In the genomic region with DNA sequence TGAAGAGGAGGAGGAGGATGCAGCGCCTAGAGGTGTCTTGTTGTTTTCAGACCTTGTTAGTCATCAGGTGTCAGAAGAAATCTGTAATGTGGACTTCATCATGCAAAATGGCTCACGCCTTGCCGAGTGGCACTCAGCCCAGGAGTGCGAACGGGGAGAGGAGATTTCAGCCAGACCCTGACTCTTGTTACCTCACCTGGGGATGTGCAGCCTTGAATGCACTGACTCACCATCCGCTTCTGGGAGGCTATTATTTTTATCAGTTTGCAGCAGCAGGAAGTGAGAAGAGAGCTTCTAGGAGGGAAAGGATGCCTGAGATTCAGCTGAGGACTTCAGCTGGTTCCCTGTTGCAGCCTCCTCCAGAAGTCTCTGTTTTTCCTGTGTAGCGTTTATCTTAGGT, we compare ENCODE assay signal across 1 cellular context.
TF ChIP-seq lines count a peak whose summit lies in the region.

No MANE protein-coding gene starts in this region.

TF ChIP-seq in K562, 482 proteins besides CTCF, POLR2A, EP300 and RAD21 (continued from another document and continues in another):
- TF ChIP-seq, protein P1, sequence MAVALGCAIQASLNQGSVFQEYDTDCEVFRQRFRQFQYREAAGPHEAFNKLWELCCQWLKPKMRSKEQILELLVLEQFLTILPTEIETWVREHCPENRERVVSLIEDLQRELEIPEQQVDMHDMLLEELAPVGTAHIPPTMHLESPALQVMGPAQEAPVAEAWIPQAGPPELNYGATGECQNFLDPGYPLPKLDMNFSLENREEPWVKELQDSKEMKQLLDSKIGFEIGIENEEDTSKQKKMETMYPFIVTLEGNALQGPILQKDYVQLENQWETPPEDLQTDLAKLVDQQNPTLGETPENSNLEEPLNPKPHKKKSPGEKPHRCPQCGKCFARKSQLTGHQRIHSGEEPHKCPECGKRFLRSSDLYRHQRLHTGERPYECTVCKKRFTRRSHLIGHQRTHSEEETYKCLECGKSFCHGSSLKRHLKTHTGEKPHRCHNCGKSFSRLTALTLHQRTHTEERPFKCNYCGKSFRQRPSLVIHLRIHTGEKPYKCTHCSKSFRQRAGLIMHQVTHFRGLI (CRISPR knock-in tag; IDR thresholded peaks at IDR 0.05): no peak
- TF ChIP-seq, protein P2, sequence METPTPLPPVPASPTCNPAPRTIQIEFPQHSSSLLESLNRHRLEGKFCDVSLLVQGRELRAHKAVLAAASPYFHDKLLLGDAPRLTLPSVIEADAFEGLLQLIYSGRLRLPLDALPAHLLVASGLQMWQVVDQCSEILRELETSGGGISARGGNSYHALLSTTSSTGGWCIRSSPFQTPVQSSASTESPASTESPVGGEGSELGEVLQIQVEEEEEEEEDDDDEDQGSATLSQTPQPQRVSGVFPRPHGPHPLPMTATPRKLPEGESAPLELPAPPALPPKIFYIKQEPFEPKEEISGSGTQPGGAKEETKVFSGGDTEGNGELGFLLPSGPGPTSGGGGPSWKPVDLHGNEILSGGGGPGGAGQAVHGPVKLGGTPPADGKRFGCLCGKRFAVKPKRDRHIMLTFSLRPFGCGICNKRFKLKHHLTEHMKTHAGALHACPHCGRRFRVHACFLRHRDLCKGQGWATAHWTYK (CRISPR knock-in tag; IDR thresholded peaks at IDR 0.05): no peak
- TF ChIP-seq NCOA1 (IDR thresholded peaks at IDR 0.05; ENCODE audit: low read depth) (peak; percentile 53; the same call in 1 of the 2 replicates), NFRKB (IDR thresholded peaks at IDR 0.05; ENCODE audit: low read depth) (0 out of 2 replicates have a peak, but pooled peaks have one; percentile 17), E2F8 (IDR thresholded peaks at IDR 0.05; ENCODE audit: low read depth, partially characterized antibody) (no peak), HDAC2 (IDR thresholded peaks at IDR 0.05) (peak; percentile 78), PHTF2 (CRISPR knock-in tag; IDR thresholded peaks at IDR 0.05) (no peak), ARID1B (IDR thresholded peaks at IDR 0.05) (peak; percentile 94), ZC3H4 (CRISPR knock-in tag; IDR thresholded peaks at IDR 0.05; ENCODE audit: borderline replicate concordance) (no peak), MYNN (IDR thresholded peaks at IDR 0.05) (peak; percentile 78; the same call in 1 of the 2 replicates), MYNN (CRISPR knock-in tag; IDR thresholded peaks at IDR 0.05) (no peak), CTCFL (IDR thresholded peaks at IDR 0.05; ENCODE audit: borderline replicate concordance, insufficient read depth, low read depth, low read length, poor library complexity, severe bottlenecking) (no peak), TEAD4 (IDR thresholded peaks at IDR 0.05; ENCODE audit: low read length) (peak; percentile 90), TEAD4 (CRISPR knock-in tag; IDR thresholded peaks at IDR 0.05; ENCODE audit: borderline replicate concordance) (no peak), RREB1 (CRISPR knock-in tag; IDR thresholded peaks at IDR 0.05) (0 out of 2 replicates have a peak, but pooled peaks have one; percentile 73), POU5F1 (IDR thresholded peaks at IDR 0.05; ENCODE audit: borderline replicate concordance, low read depth, low read length, partially characterized antibody) (no peak), CTBP1 (IDR thresholded peaks at IDR 0.05; ENCODE audit: borderline replicate concordance) (peak; percentile 98), ZFP36 (IDR thresholded peaks at IDR 0.05; ENCODE audit: low read depth, low read length, partially characterized antibody) (peak; percentile 18), TRIM24 (IDR thresholded peaks at IDR 0.05) (peak; percentile 87), MEIS2 (IDR thresholded peaks at IDR 0.05; ENCODE audit: partially characterized antibody) (peak; percentile 41), NFIC (IDR thresholded peaks at IDR 0.05) (peak; percentile 68), STAT5A (IDR thresholded peaks at IDR 0.05; ENCODE audit: borderline replicate concordance, low read length) (peak; percentile 58; the same call in 1 of the 2 replicates), FOXA3 (CRISPR knock-in tag; conservative IDR thresholded peaks at IDR 0.05 in 1 of 2, IDR thresholded peaks at IDR 0.05 in 1 of 2) (peak in 1 of 2 experiments; percentile 60; a peak in 1 of 4 replicates), ZEB2 (IDR thresholded peaks at IDR 0.05) (peak; percentile 97), SP1 (CRISPR knock-in tag; IDR thresholded peaks at IDR 0.05) (no peak), ATF1 (CRISPR knock-in tag; IDR thresholded peaks at IDR 0.05) (no peak), ATF1 (tag; IDR thresholded peaks at IDR 0.05) (peak; percentile 23; the same call in 1 of the 2 replicates), RAD51 (IDR thresholded peaks at IDR 0.05; ENCODE audit: borderline replicate concordance, low read depth) (no peak), NONO (IDR thresholded peaks at IDR 0.05; ENCODE audit: low read depth in 2 of 2, low read length in 1 of 2) (0 out of 4 replicates have a peak, but pooled peaks of 1 of the 2 experiments have one; percentile 45), RNF2 (IDR thresholded peaks at IDR 0.05) (peak; percentile 68), ZBTB7A (IDR thresholded peaks at IDR 0.05; ENCODE audit: borderline replicate concordance, control insufficient read depth, low read depth, low read length) (no peak), MYC (IDR thresholded peaks at IDR 0.05; ENCODE audit: low read depth, low read length) (peak; percentile 86), MYC (CRISPR knock-in tag; IDR thresholded peaks at IDR 0.05; ENCODE audit: borderline replicate concordance, low read depth) (no peak), FOS (IDR thresholded peaks at IDR 0.05; ENCODE audit: extremely low read depth, insufficient read length) (peak; percentile 43), ETV1 (tag; conservative IDR thresholded peaks at IDR 0.05; ENCODE audit: low read depth) (peak; percentile 92), HDAC3 (IDR thresholded peaks at IDR 0.05; ENCODE audit: borderline replicate concordance, partially characterized antibody) (peak; percentile 61), THAP7 (CRISPR knock-in tag; IDR thresholded peaks at IDR 0.05) (no peak), EP400 (IDR thresholded peaks at IDR 0.05) (peak; percentile 81), TAF9B (IDR thresholded peaks at IDR 0.05; ENCODE audit: partially characterized antibody) (peak; percentile 34)
- TF ChIP-seq, protein P3, sequence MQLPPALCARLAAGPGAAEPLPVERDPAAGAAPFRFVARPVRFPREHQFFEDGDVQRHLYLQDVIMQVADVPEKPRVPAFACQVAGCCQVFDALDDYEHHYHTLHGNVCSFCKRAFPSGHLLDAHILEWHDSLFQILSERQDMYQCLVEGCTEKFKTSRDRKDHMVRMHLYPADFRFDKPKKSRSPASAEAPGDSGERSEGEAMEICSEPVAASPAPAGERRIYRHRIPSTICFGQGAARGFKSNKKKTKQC (CRISPR knock-in tag; IDR thresholded peaks at IDR 0.05): no peak
- TF ChIP-seq, protein P4, sequence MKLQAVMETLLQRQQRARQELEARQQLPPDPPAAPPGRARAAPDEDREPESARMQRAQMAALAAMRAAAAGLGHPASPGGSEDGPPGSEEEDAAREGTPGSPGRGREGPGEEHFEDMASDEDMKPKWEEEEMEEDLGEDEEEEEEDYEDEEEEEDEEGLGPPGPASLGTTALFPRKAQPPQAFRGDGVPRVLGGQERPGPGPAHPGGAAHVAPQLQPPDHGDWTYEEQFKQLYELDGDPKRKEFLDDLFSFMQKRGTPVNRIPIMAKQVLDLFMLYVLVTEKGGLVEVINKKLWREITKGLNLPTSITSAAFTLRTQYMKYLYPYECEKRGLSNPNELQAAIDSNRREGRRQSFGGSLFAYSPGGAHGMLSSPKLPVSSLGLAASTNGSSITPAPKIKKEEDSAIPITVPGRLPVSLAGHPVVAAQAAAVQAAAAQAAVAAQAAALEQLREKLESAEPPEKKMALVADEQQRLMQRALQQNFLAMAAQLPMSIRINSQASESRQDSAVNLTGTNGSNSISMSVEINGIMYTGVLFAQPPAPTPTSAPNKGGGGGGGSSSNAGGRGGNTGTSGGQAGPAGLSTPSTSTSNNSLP (IDR thresholded peaks at IDR 0.05; ENCODE audit: borderline replicate concordance, low read depth, low read length): peak; percentile 37; the same call in 1 of the 2 replicates
- TF ChIP-seq, protein P5, sequence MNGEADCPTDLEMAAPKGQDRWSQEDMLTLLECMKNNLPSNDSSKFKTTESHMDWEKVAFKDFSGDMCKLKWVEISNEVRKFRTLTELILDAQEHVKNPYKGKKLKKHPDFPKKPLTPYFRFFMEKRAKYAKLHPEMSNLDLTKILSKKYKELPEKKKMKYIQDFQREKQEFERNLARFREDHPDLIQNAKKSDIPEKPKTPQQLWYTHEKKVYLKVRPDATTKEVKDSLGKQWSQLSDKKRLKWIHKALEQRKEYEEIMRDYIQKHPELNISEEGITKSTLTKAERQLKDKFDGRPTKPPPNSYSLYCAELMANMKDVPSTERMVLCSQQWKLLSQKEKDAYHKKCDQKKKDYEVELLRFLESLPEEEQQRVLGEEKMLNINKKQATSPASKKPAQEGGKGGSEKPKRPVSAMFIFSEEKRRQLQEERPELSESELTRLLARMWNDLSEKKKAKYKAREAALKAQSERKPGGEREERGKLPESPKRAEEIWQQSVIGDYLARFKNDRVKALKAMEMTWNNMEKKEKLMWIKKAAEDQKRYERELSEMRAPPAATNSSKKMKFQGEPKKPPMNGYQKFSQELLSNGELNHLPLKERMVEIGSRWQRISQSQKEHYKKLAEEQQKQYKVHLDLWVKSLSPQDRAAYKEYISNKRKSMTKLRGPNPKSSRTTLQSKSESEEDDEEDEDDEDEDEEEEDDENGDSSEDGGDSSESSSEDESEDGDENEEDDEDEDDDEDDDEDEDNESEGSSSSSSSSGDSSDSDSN (IDR thresholded peaks at IDR 0.05; ENCODE audit: borderline replicate concordance in 1 of 2, low read depth in 2 of 2, low read length in 2 of 2): peak in 1 of 2 experiments; percentile 84; a peak in 2 of 4 replicates
